In the genomic region with DNA sequence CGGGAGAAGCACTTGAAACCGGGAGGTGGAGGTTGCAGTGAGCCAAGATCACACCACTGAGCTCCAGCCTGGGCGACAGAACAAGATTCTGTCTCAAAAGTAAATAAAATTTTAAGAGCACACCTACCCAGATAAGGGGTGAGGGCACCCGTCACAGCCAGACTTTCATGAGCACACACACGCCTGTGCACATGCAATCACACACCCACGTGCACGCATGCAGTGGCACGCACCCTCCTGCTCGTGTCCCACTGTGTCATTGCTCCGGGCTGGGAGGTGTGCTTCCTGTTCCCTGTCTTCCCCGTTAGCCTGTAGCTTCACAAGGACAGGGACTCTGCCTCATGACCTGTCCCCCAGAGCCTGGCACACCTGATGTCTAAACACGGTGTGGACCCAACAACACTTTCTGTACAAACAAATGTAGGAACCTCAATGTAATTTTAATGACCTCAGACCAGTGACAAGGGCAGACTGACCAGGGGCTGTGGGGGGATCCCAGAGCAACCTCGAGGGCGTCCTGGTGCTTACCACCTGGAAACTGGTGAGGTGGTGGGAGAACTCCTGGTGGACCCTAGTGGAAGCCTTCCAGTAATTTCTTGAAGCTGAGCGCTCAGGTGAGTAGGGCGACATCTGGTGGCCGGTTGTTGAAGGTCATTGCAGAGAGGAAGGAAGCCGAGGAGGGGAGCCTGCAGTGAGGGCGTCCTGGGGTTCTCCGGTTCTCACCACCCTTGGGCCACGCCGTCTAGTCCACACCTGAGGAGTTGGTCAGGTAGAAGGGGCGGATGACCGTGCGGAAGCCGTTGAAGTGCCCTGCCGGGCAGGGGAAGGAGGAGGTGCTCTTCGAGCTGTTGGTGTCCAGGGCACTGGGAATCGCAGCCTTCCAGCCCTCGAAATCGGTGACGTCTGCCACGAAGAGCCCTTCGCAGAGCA, we compare ENCODE assay signal across 9 cellular contexts. TPM values are rescaled to one million over a fixed set of nuclear protein-coding genes. Genes with fewer than 3 reads are reported as not detected.
DNase-seq lines count a peak whose midpoint lies in the region; ATAC-seq, FAIRE-seq and TF ChIP-seq lines count a peak whose summit lies in the region.
"Had no signal": no experiment of that assay in that cellular context is flagged by ENCODE, and none has a peak within 500 bp of the region (broad histone marks: within the 10 kb centered on the region; RNA-seq: fewer than 3 reads in every experiment).

No MANE protein-coding gene starts in this region.

- H3K4me1 ChIP-seq in GM12878 (ENCODE audit: control insufficient read depth, insufficient read depth, low read length) (no peaks in the 10 kb centered on the region), smooth muscle cell (ENCODE audit: low read depth) (no peaks in the 10 kb centered on the region)

- no peaks in the 10 kb centered on the region for H3K79me2 ChIP-seq in GM12878 (ENCODE audit: control insufficient read depth, insufficient read depth, low read length)
- H3K79me2 ChIP-seq in smooth muscle cell (ENCODE audit: low read depth), result no peaks in the 10 kb centered on the region

- POLR2A ChIA-PET in GM12878 (lab: Charles Lee), result no interaction called here

- TF ChIP-seq RAD21 in GM12878 (IDR thresholded peaks at IDR 0.05; ENCODE audit: insufficient read depth, low read depth, low read length), result peak; percentile 80

- no peak for TF ChIP-seq EP300 in GM12878 (IDR thresholded peaks at IDR 0.05; ENCODE audit: borderline replicate concordance in 1 of 2, control insufficient read depth in 1 of 2, low read depth in 2 of 2, low read length in 2 of 2)

- H3K27me3 ChIP-seq in GM12878 (replicated peaks in 1 of 2; ENCODE audit: control insufficient read depth in 2 of 2, insufficient read depth in 2 of 2, low read length in 1 of 2), result no peaks in the 10 kb centered on the region
- H3K27me3 ChIP-seq in smooth muscle cell (ENCODE audit: low read depth), result no peaks in the 10 kb centered on the region

- H3K9ac ChIP-seq in GM12878 (ENCODE audit: control insufficient read depth, insufficient read depth, low read length) (no peak overlapping the region), smooth muscle cell (ENCODE audit: low read depth) (no peak overlapping the region)

- no peaks in the 10 kb centered on the region for H3K36me3 ChIP-seq in GM12878 (ENCODE audit: control insufficient read depth in 2 of 2, insufficient read depth in 2 of 2, low read length in 1 of 2)
- no peaks in the 10 kb centered on the region for H3K36me3 ChIP-seq in smooth muscle cell (ENCODE audit: low read depth)

- in situ Hi-C loops in GM13977 (cut with MboI; ENCODE audit: low pct_unique_long_range_greater_than_20kb, low sequenced_read_pairs, unreplicated experiment) (loop anchor here (10.0 to 25.0 kb wide), 2 partner anchors 106 to 484 kb away; no protein-coding TSS in a partner anchor), GM12878 (cut with MboI) (no loop called here)

- peak; percentile 92 for TF ChIP-seq CTCF in GM13977 (IDR thresholded peaks at IDR 0.05; ENCODE audit: extremely low read depth, insufficient read depth, missing control alignments)
- TF ChIP-seq CTCF in GM12878 (IDR thresholded peaks at IDR 0.05 in 2 of 3, conservative IDR thresholded peaks at IDR 0.05 in 1 of 3; ENCODE audit: control insufficient read depth in 2 of 3, extremely low read depth in 1 of 3, insufficient read depth in 1 of 3, low read depth in 3 of 3, low read length in 3 of 3), result peak; percentile 70 to 88 (median 78)
- peak; percentile 82 for TF ChIP-seq CTCF in smooth muscle cell (IDR thresholded peaks at IDR 0.05; ENCODE audit: borderline replicate concordance, insufficient read depth, poor library complexity, severe bottlenecking)

- RAD21 ChIA-PET in GM12878 (lab: Charles Lee; ENCODE audit: unreplicated experiment), result interaction anchor here (0.7 to 2.0 kb wide), 4 partner anchors 9 to 474 kb away, joined by 3 to 15 read pairs (median 4); no protein-coding TSS in a partner anchor

- H3K9me3 ChIP-seq in GM12878 (replicated peaks; ENCODE audit: control insufficient read depth, insufficient read depth, low read length) (no peaks in the 10 kb centered on the region), smooth muscle cell (replicated peaks; ENCODE audit: low read depth) (no peaks in the 10 kb centered on the region)

- CTCF ChIA-PET in GM12878 (lab: Yijun Ruan, JAX), result interaction anchor here (0.6 to 3.7 kb wide), 21 partner anchors 9 to 658 kb away, joined by 3 to 59 read pairs (median 4); partner anchors contain the start of gene LGALS3BP

- peak; percentile 89 for DNase-seq in GM13977 (ENCODE audit: low spot score)
- DNase-seq in NCI-H2107 treated with DMSO at 0.1 percent for 48 hours (lab: John Stamatoyannopoulos, UW; ENCODE audit: unreplicated experiment), result peak; percentile 59
- DNase-seq in UCSD-AML1 (lab: John Stamatoyannopoulos, UW; ENCODE audit: unreplicated experiment), result peak; percentile 71
- DNase-seq in GM12878 (ENCODE audit: low read depth, low spot score), result no peak
- DNase-seq in hypothalamus (lab: John Stamatoyannopoulos, UW), result peak in 49 of 51 donors; percentile 21 to 87 (median 60)
- DNase-seq in smooth muscle cell (lab: John Stamatoyannopoulos, UW; ENCODE audit: unreplicated experiment), result peak; percentile 16

- FAIRE-seq in GM12878 (lab: Jason Lieb, UNC), result peak; percentile 91

- H3K4me3 ChIP-seq in GM12878 (no peak overlapping the region), smooth muscle cell (no peak overlapping the region)
- H3K4me3 ChIP-seq: skin epidermis had no signal

- peak; percentile 90 for ATAC-seq in GM12878
- no peak for ATAC-seq in GM21423 (IDR thresholded peaks at IDR 0.05; ENCODE audit: unreplicated experiment)
- ATAC-seq in HG03520 (IDR thresholded peaks at IDR 0.05; ENCODE audit: unreplicated experiment), result no peak

- no peak overlapping the region for H3K4me2 ChIP-seq in GM12878 (ENCODE audit: control insufficient read depth, insufficient read depth)
- no peak overlapping the region for H3K4me2 ChIP-seq in smooth muscle cell

- 31% methylated on average over 33 of the region's 34 CpGs for WGBS in GM12878 (ENCODE audit: insufficient coverage, insufficient replicate concordance, low lambda C conversion rate, missing lambda C conversion rate)
- 53% methylated on average over 34 of the region's 34 CpGs for WGBS in smooth muscle cell (ENCODE audit: low lambda C conversion rate)

- no peaks in the 10 kb centered on the region for H3F3A ChIP-seq in smooth muscle cell (ENCODE audit: low read depth)

- intact Hi-C loops in GM12878 (cut with micrococcal nuclease; ENCODE audit: unreplicated experiment), result loop anchor here (1.0 kb wide), 2 partner anchors 106 to 474 kb away; no protein-coding TSS in a partner anchor

- BruUV-seq in GM12878 (replicated peaks; lab: Mats Ljungman, UMichigan), result no TSS peak

- SMC1A ChIA-PET in GM12878 (lab: Charles Lee; ENCODE audit: uncharacterized antibody, unreplicated experiment), result interaction anchor here (1.0 to 2.4 kb wide), 4 partner anchors 65 to 474 kb away, joined by 3 to 17 read pairs (median 4); no protein-coding TSS in a partner anchor

- no peak for TF ChIP-seq POLR2A in GM12878 (IDR thresholded peaks at IDR 0.05; ENCODE audit: low read depth, low read length)

- H4K20me1 ChIP-seq in GM12878 (ENCODE audit: control insufficient read depth, insufficient read depth), result no peaks in the 10 kb centered on the region; the same call in 1 of the 2 replicates
- no peaks in the 10 kb centered on the region for H4K20me1 ChIP-seq in smooth muscle cell (ENCODE audit: low read depth)

- H2AFZ ChIP-seq in GM12878 (ENCODE audit: control insufficient read depth, low read depth, low read length) (no peak overlapping the region), smooth muscle cell (ENCODE audit: low read depth) (peak overlapping the region; percentile 37)

- no peak overlapping the region for H3K27ac ChIP-seq in GM12878 (ENCODE audit: control insufficient read depth, insufficient read depth)
- no peak overlapping the region for H3K27ac ChIP-seq in smooth muscle cell (ENCODE audit: low read depth)

RNA-seq across cellular contexts. Expression of gene LGALS3BP, which starts 8.6 kb away (rescaled TPM):
- total RNA-seq in GM12878 (2013; cell fraction: nucleolus; rRNA removed), result 2.4 and 4.0 TPM in 2 replicates
- total RNA-seq in GM12878 (2014; rRNA removed), result 1.9 and 2.2 TPM in 2 replicates
- 1.0 TPM in 2 replicates for total RNA-seq in GM12878 (2014; rRNA removed; fragmentation: Illumina TruSeq; extraction: Trizol)
- 5.2 and 5.8 TPM in 2 replicates for total RNA-seq in GM12878 (2021)
- polyA plus RNA-seq in GM12878 (2011; ENCODE audit: low read depth), result 1.5 TPM
- polyA plus RNA-seq in GM12878 (2011; rRNA removed), result 0.82 and 2.0 TPM in 2 replicates
- polyA plus RNA-seq in GM12878 (2011; cell fraction: cytosol; rRNA removed), result 3.4 and 3.5 TPM in 2 replicates
- 9.5 and 14.8 TPM in 2 replicates for polyA plus RNA-seq in GM12878 (2011; cell fraction: nucleus; rRNA removed)
- polyA plus RNA-seq in GM12878 (2012), result 2.0 and 2.3 TPM in 2 replicates
- 1.4 and 1.7 TPM in 2 replicates for polyA plus RNA-seq in GM12878 (2014; fragmentation: Illumina TruSeq; extraction: Trizol)
- under 1 TPM; 0.52 to 0.62 TPM for polyA plus RNA-seq in GM12878 (2014; fragmentation: Nextera tagmentation; extraction: Ambion mirVana)
- 1.8 and 2.7 TPM in 2 replicates for polyA plus RNA-seq in GM12878 (2014; rRNA removed)
- polyA plus RNA-seq in GM12878 (2016; fragmentation: Nextera tagmentation; extraction: Ambion mirVana), result 1 to 10 TPM; 2.0 to 3.5 TPM
- 2.2 and 5.8 TPM in 2 replicates for polyA minus RNA-seq in GM12878 (2011; rRNA and poly(A)+ RNA removed)
- polyA minus RNA-seq in GM12878 (2011; cell fraction: cytosol; rRNA and poly(A)+ RNA removed), result 4.8 and 5.2 TPM in 2 replicates
- 2.2 and 2.5 TPM in 2 replicates for polyA minus RNA-seq in GM12878 (2011; cell fraction: nucleus; rRNA and poly(A)+ RNA removed)
- total RNA-seq in smooth muscle cell, result 55.7 and 66.5 TPM in 2 replicates
- 110 and 151 TPM in 2 replicates for polyA plus RNA-seq in smooth muscle cell

RNA-seq across cellular contexts. Expression of gene CANT1, which starts 38.5 kb away (rescaled TPM):
- total RNA-seq in GM12878 (2013; cell fraction: nucleolus; rRNA removed), result 25.7 and 30.1 TPM in 2 replicates
- total RNA-seq in GM12878 (2014; rRNA removed) (18.6 and 20.0 TPM in 2 replicates), GM12878 (2014; rRNA removed; fragmentation: Illumina TruSeq; extraction: Trizol) (10.7 and 12.2 TPM in 2 replicates), GM12878 (2021) (48.5 and 59.2 TPM in 2 replicates), smooth muscle cell (41.9 and 42.1 TPM in 2 replicates)
- 9.2 TPM for polyA plus RNA-seq in GM12878 (2011; ENCODE audit: low read depth)
- polyA plus RNA-seq in GM12878 (2011; rRNA removed) (20.5 and 28.8 TPM in 2 replicates), GM12878 (2014; fragmentation: Illumina TruSeq; extraction: Trizol) (13.6 and 18.4 TPM in 2 replicates), GM12878 (2014; fragmentation: Nextera tagmentation; extraction: Ambion mirVana) (1 to 10 TPM; 2.2 to 7.9 TPM), GM12878 (2014; rRNA removed) (21.8 and 23.4 TPM in 2 replicates), GM12878 (2016; fragmentation: Nextera tagmentation; extraction: Ambion mirVana) (10 to 100 TPM; 28.3 to 34.0 TPM), smooth muscle cell (36.5 and 38.3 TPM in 2 replicates)
- polyA plus RNA-seq in GM12878 (2011; cell fraction: cytosol; rRNA removed), result 36.5 and 38.5 TPM in 2 replicates
- 27.3 and 30.3 TPM in 2 replicates for polyA plus RNA-seq in GM12878 (2011; cell fraction: nucleus; rRNA removed)
- 22.0 and 25.3 TPM in 2 replicates for polyA plus RNA-seq in GM12878 (2012)
- polyA minus RNA-seq in GM12878 (2011; rRNA and poly(A)+ RNA removed), result 26.1 and 39.0 TPM in 2 replicates
- polyA minus RNA-seq in GM12878 (2011; cell fraction: cytosol; rRNA and poly(A)+ RNA removed), result 16.4 and 19.6 TPM in 2 replicates
- 11.4 and 20.2 TPM in 2 replicates for polyA minus RNA-seq in GM12878 (2011; cell fraction: nucleus; rRNA and poly(A)+ RNA removed)

RNA-seq across cellular contexts. Expression of gene TIMP2, which starts 45.9 kb away (rescaled TPM):
- total RNA-seq in GM12878 (2013; cell fraction: nucleolus; rRNA removed), result not detected in 2 replicates
- total RNA-seq in GM12878 (2014; rRNA removed), result not detected in 2 replicates
- not detected in 2 replicates for total RNA-seq in GM12878 (2014; rRNA removed; fragmentation: Illumina TruSeq; extraction: Trizol)
- 0.41 and 0.64 TPM in 2 replicates for total RNA-seq in GM12878 (2021)
- not detected for polyA plus RNA-seq in GM12878 (2011; ENCODE audit: low read depth)
- polyA plus RNA-seq in GM12878 (2011; rRNA removed), result 0.03 TPM in 1 of 2 replicates, not detected in the other
- polyA plus RNA-seq in GM12878 (2011; cell fraction: cytosol; rRNA removed), result 0.02 TPM in 1 of 2 replicates, not detected in the other
- not detected in 2 replicates for polyA plus RNA-seq in GM12878 (2011; cell fraction: nucleus; rRNA removed)
- not detected in 2 replicates for polyA plus RNA-seq in GM12878 (2012)
- polyA plus RNA-seq in GM12878 (2014; fragmentation: Illumina TruSeq; extraction: Trizol), result not detected in 2 replicates
- not detected for polyA plus RNA-seq in GM12878 (2014; fragmentation: Nextera tagmentation; extraction: Ambion mirVana)
- polyA plus RNA-seq in GM12878 (2014; rRNA removed), result not detected in 2 replicates
- under 1 TPM in 1 of 2 experiments, not detected in 1; 0.04 TPM for polyA plus RNA-seq in GM12878 (2016; fragmentation: Nextera tagmentation; extraction: Ambion mirVana)
- polyA minus RNA-seq in GM12878 (2011; rRNA and poly(A)+ RNA removed), result not detected in 2 replicates
- polyA minus RNA-seq in GM12878 (2011; cell fraction: cytosol; rRNA and poly(A)+ RNA removed), result not detected in 2 replicates
- not detected in 2 replicates for polyA minus RNA-seq in GM12878 (2011; cell fraction: nucleus; rRNA and poly(A)+ RNA removed)
- total RNA-seq in smooth muscle cell, result 111 TPM in 2 replicates
- polyA plus RNA-seq in smooth muscle cell, result 37.8 and 40.9 TPM in 2 replicates

RNA-seq across cellular contexts. Expression of gene C1QTNF1, which starts 52.9 kb away (rescaled TPM):
- 0.56 and 0.59 TPM in 2 replicates for total RNA-seq in GM12878 (2013; cell fraction: nucleolus; rRNA removed)
- total RNA-seq in GM12878 (2014; rRNA removed) (0.28 and 0.33 TPM in 2 replicates), GM12878 (2014; rRNA removed; fragmentation: Illumina TruSeq; extraction: Trizol) (0.05 and 0.09 TPM in 2 replicates), GM12878 (2021) (0.21 and 0.56 TPM in 2 replicates), smooth muscle cell (5.1 and 5.7 TPM in 2 replicates)
- polyA plus RNA-seq in GM12878 (2011; ENCODE audit: low read depth), result not detected
- polyA plus RNA-seq in GM12878 (2011; rRNA removed) (not detected in 2 replicates), GM12878 (2014; fragmentation: Illumina TruSeq; extraction: Trizol) (0.10 TPM in 1 of 2 replicates, not detected in the other), GM12878 (2014; fragmentation: Nextera tagmentation; extraction: Ambion mirVana) (not detected), GM12878 (2014; rRNA removed) (0.46 and 1.1 TPM in 2 replicates), GM12878 (2016; fragmentation: Nextera tagmentation; extraction: Ambion mirVana) (under 1 TPM in 1 of 2 experiments, not detected in 1; 0.05 TPM), smooth muscle cell (9.4 and 10.0 TPM in 2 replicates)
- polyA plus RNA-seq in GM12878 (2011; cell fraction: cytosol; rRNA removed), result 0.03 and 0.08 TPM in 2 replicates
- polyA plus RNA-seq in GM12878 (2011; cell fraction: nucleus; rRNA removed), result 0.03 and 0.07 TPM in 2 replicates
- 0.07 and 0.18 TPM in 2 replicates for polyA plus RNA-seq in GM12878 (2012)
- not detected in 2 replicates for polyA minus RNA-seq in GM12878 (2011; rRNA and poly(A)+ RNA removed)
- not detected in 2 replicates for polyA minus RNA-seq in GM12878 (2011; cell fraction: cytosol; rRNA and poly(A)+ RNA removed)
- polyA minus RNA-seq in GM12878 (2011; cell fraction: nucleus; rRNA and poly(A)+ RNA removed), result not detected in 2 replicates

Comparison
In these comparisons a context has a peak if more than half of its experiments do, and no peak if none do; other contexts are left out.
1. RNA of gene TIMP2, which starts 45.9 kb away (total RNA-seq): 111 TPM in smooth muscle cell; 0.41 to 0.64 TPM in GM12878; every median in the first group is over 10 times any median in the second.
2. Peak in every context shown above with its lines, with median percentiles within 50 percentile points of each other: CTCF ChIP-seq.